8 cellular contexts compared by ENCODE assay signal in genomic region chr7:26153246-26153822, GRCh38. TPM values are rescaled to one million over a fixed set of nuclear protein-coding genes. Genes with fewer than 3 reads are reported as not detected.
A peak's percentile ranks its signal among the peaks of the same experiment; 100 is the strongest.
DNase-seq lines count a peak whose midpoint lies in the region; ATAC-seq and TF ChIP-seq lines count a peak whose summit lies in the region.

No MANE protein-coding gene starts in this region.

- H3K27me3 ChIP-seq in neural cell (ENCODE audit: insufficient read depth, low read depth, low read length), result peaks cover 35% of the 10 kb centered on the region

- H3K9ac ChIP-seq in neural cell (ENCODE audit: low read length), result no peak overlapping the region

- intact Hi-C loops in posterior cingulate gyrus (cut with DNase I), result loop anchor here (5.0 kb wide), 1 partner anchor 44 kb away; no protein-coding TSS in a partner anchor

- no peak for TF ChIP-seq RAD21 in neural cell (conservative IDR thresholded peaks at IDR 0.05)

- DNase-seq in Daoy (ENCODE audit: low read depth) (peak; percentile 61), NB4 (ENCODE audit: low read depth) (peak; percentile 40), choroid plexus epithelial cell (ENCODE audit: low read depth) (no peak), pons (ENCODE audit: low spot score) (no peak), posterior cingulate gyrus (no peak)

- H3K27ac ChIP-seq in neural cell (ENCODE audit: low read length), result no peak overlapping the region

- H3F3A ChIP-seq in neural cell (ENCODE audit: insufficient read depth, low read length, poor library complexity, severe bottlenecking), result no peaks in the 10 kb centered on the region

- H3K4me3 ChIP-seq in NB4 (ENCODE audit: low read depth, low read length), result peak overlapping the region; percentile 37
- peak overlapping the region; percentile 73 for H3K4me3 ChIP-seq in choroid plexus epithelial cell (ENCODE audit: low read depth, low read length)
- peak overlapping the region; percentile 67 for H3K4me3 ChIP-seq in neural cell (ENCODE audit: low read length)

- ATAC-seq in GM21381 (IDR thresholded peaks at IDR 0.05; ENCODE audit: unreplicated experiment), result no peak
- ATAC-seq in GM21367 (IDR thresholded peaks at IDR 0.05; ENCODE audit: unreplicated experiment), result no peak

- no peaks in the 10 kb centered on the region for H3K9me2 ChIP-seq in neural cell (ENCODE audit: insufficient read depth, low read length)

- no peak for TF ChIP-seq EP300 in neural cell (conservative IDR thresholded peaks at IDR 0.05; ENCODE audit: poor library complexity, severe bottlenecking)

- no peaks in the 10 kb centered on the region for H4K20me1 ChIP-seq in neural cell (ENCODE audit: insufficient read depth)

- no peak for TF ChIP-seq CTCF in NB4 (IDR thresholded peaks at IDR 0.05; ENCODE audit: low read depth, low read length)
- no peak for TF ChIP-seq CTCF in choroid plexus epithelial cell (conservative IDR thresholded peaks at IDR 0.05; ENCODE audit: low read depth, low read length)
- TF ChIP-seq CTCF in neural cell (IDR thresholded peaks at IDR 0.05; ENCODE audit: poor library complexity, severe bottlenecking), result no peak

- no peaks in the 10 kb centered on the region for H3K36me3 ChIP-seq in neural cell (ENCODE audit: insufficient read depth, low read length)

- H3K79me2 ChIP-seq in neural cell (replicated peaks; ENCODE audit: insufficient read depth, low read length), result no peaks in the 10 kb centered on the region

- no peak overlapping the region for H2AFZ ChIP-seq in neural cell (ENCODE audit: low read depth, low read length)

- H3K9me3 ChIP-seq in neural cell (ENCODE audit: low read length), result no peaks in the 10 kb centered on the region

- TF ChIP-seq POLR2A in NB4 (IDR thresholded peaks at IDR 0.05; ENCODE audit: extremely low read depth, insufficient read length), result no peak

- no peak overlapping the region for H3K4me2 ChIP-seq in neural cell (ENCODE audit: low read length)

TF ChIP-seq in neural cell, 6 proteins besides CTCF, POLR2A, EP300 and RAD21:
- no peak for TF ChIP-seq SMC3 (conservative IDR thresholded peaks at IDR 0.05; ENCODE audit: poor library complexity)
- peak; percentile 8 for TF ChIP-seq POLR2AphosphoS5 (IDR thresholded peaks at IDR 0.05)
- TF ChIP-seq REST (IDR thresholded peaks at IDR 0.05; ENCODE audit: borderline replicate concordance), result no peak
- TF ChIP-seq EZH2 (IDR thresholded peaks at IDR 0.05; ENCODE audit: borderline replicate concordance, insufficient read depth, low read length, poor library complexity, severe bottlenecking), result no peak
- TF ChIP-seq TAF1 (IDR thresholded peaks at IDR 0.05; ENCODE audit: low read depth), result no peak
TF ChIP-seq in neural cell: peak in this region for 1.

RNA-seq across cellular contexts. Expression of gene NFE2L3, which starts 1.3 kb away (rescaled TPM):
- total RNA-seq in Daoy (2014; rRNA removed; shearing (Covaris generic)), result 273 and 296 TPM in 2 replicates
- polyA plus RNA-seq in neural cell, result 1.7 and 2.9 TPM in 2 replicates
- polyA minus RNA-seq in neural cell, result 3.4 TPM in 2 replicates

RNA-seq across cellular contexts. Expression of gene HNRNPA2B1, which starts 47.2 kb away (rescaled TPM):
- total RNA-seq in Daoy (2014; rRNA removed; shearing (Covaris generic)), result 412 and 512 TPM in 2 replicates
- 316 and 419 TPM in 2 replicates for polyA plus RNA-seq in neural cell
- 200 and 257 TPM in 2 replicates for polyA minus RNA-seq in neural cell

RNA-seq across cellular contexts. Expression of gene CBX3, which starts 48.2 kb away (rescaled TPM):
- total RNA-seq in Daoy (2014; rRNA removed; shearing (Covaris generic)), result 495 and 643 TPM in 2 replicates
- 532 and 598 TPM in 2 replicates for polyA plus RNA-seq in neural cell
- 221 and 244 TPM in 2 replicates for polyA minus RNA-seq in neural cell

Comparison
In these comparisons a context has a peak if more than half of its experiments do, and no peak if none do; other contexts are left out.
1. DNase-seq: peak in Daoy (single experiment) and NB4 (single experiment); none in choroid plexus epithelial cell (single experiment), pons (single experiment) and posterior cingulate gyrus (0 of 10).
2. Peak in every context shown above with its lines, with median percentiles within 50 percentile points of each other: H3K4me3 ChIP-seq.